Comparison of ENCODE assay signal across 12 cellular contexts in the genomic region with DNA sequence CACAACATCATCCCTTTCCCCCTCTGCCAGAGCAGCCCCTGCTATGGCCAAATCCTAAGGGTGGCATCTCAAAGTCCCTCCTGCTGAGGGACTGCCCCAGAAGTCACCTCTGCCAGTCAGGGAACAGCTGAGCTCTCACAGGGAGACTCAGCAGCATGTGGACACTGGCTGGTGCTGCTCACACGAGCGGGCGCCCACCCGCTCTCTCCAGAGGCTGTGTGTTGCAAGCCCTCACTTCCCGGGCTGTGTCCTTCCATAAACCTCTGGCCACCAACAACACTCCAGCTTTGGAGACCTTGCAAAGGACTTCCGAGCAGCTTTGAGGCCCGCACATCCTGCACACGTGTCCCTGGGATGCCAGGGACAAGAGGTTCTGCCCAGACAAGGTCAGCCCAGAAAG. TPM values are rescaled to one million over a fixed set of nuclear protein-coding genes. Genes with fewer than 3 reads are reported as not detected.
DNase-seq lines count a peak whose midpoint lies in the region; ATAC-seq and TF ChIP-seq lines count a peak whose summit lies in the region.
"Had no signal": no experiment of that assay in that cellular context is flagged by ENCODE, and none has a peak within 500 bp of the region (broad histone marks: within the 10 kb centered on the region; RNA-seq: fewer than 3 reads in every experiment).

No MANE protein-coding gene starts in this region.

- no peak overlapping the region for H3K27ac Mint-ChIP-seq in activated naive CD4-positive, alpha-beta T cell treated with anti-CD3 and anti-CD28 coated beads, Interleukin-2, amount 50 U/mL, for 24 hours
- no peak overlapping the region for H3K27ac Mint-ChIP-seq in activated naive CD8-positive, alpha-beta T cell

- peaks cover 7% of the 10 kb centered on the region for H3K4me1 ChIP-seq in right cardiac atrium (ENCODE audit: control insufficient read depth, insufficient read depth, low read length)
- H3K4me1 ChIP-seq in thoracic aorta (ENCODE audit: control insufficient read depth in 1 of 2, low read depth in 2 of 2): peaks cover 21 to 71% of the 10 kb centered on the region in 2 donors

- H3K27me3 ChIP-seq in right cardiac atrium (ENCODE audit: control insufficient read depth, insufficient read depth): no peaks in the 10 kb centered on the region
- H3K27me3 ChIP-seq in thoracic aorta (replicated peaks; ENCODE audit: insufficient read depth): no peaks in the 10 kb centered on the region

- ATAC-seq in right cardiac atrium (no peak), thoracic aorta (ENCODE audit: insufficient number of reproducible peaks, low FRiP score, low read depth) (no peak)

- H3K36me3 ChIP-seq in thoracic aorta: no peaks in the 10 kb centered on the region
- H3K36me3 ChIP-seq: adrenal gland had no signal

- no peak overlapping the region for H3K4me3 ChIP-seq in right cardiac atrium (ENCODE audit: low read length)
- H3K4me3 ChIP-seq in thoracic aorta: peak overlapping the region; percentile 81
- H3K4me3 ChIP-seq: adrenal gland had no signal

- H3K27me3 Mint-ChIP-seq in activated naive CD4-positive, alpha-beta T cell treated with anti-CD3 and anti-CD28 coated beads, Interleukin-2, amount 50 U/mL, for 24 hours: peaks cover 4% of the 10 kb centered on the region
- H3K27me3 Mint-ChIP-seq in activated naive CD8-positive, alpha-beta T cell: no peaks in the 10 kb centered on the region

- DNase-seq in activated naive CD4-positive, alpha-beta T cell treated with anti-CD3 and anti-CD28 coated beads, Interleukin-2, amount 50 U/mL, for 16 hours: no peak
- DNase-seq in right cardiac atrium: peak in 2 of 3 donors; percentile 14 to 28
- DNase-seq in thoracic aorta (ENCODE audit: low spot score): no peak
- no peak for DNase-seq in HuH-7.5 (ENCODE audit: low spot score)
- no peak for DNase-seq in OCI-M2 (lab: John Stamatoyannopoulos, UW; ENCODE audit: unreplicated experiment)
- no peak for DNase-seq in COLO668 (lab: John Stamatoyannopoulos, UW; ENCODE audit: unreplicated experiment)
- DNase-seq: adrenal gland, H7, mammary epithelial cell, NCI-H187 had no signal

- peaks cover 54% of the 10 kb centered on the region for H3K4me1 Mint-ChIP-seq in activated naive CD4-positive, alpha-beta T cell treated with anti-CD3 and anti-CD28 coated beads, Interleukin-2, amount 50 U/mL, for 24 hours
- peaks cover 50% of the 10 kb centered on the region for H3K4me1 Mint-ChIP-seq in activated naive CD8-positive, alpha-beta T cell (ENCODE audit: low read depth)

- TF ChIP-seq CTCF in thoracic aorta (IDR thresholded peaks at IDR 0.05): no peak

- 80% methylated on average over 8 of the region's 8 CpGs for WGBS in right cardiac atrium

- intact Hi-C loops in right cardiac atrium (cut with DNase I): loop anchor here in 1 of 4 donors (10.0 kb wide), 1 partner anchor 91 kb away; no protein-coding TSS in a partner anchor

- peak overlapping the region; percentile 20 for H3K27ac ChIP-seq in right cardiac atrium (ENCODE audit: low read length)
- peak overlapping the region; percentile 93 to 94 for H3K27ac ChIP-seq in thoracic aorta

- peak overlapping the region; percentile 91 for H3K4me3 Mint-ChIP-seq in activated naive CD4-positive, alpha-beta T cell treated with anti-CD3 and anti-CD28 coated beads, Interleukin-2, amount 50 U/mL, for 24 hours
- H3K4me3 Mint-ChIP-seq in activated naive CD8-positive, alpha-beta T cell: peak overlapping the region; percentile 92

- H3K36me3 Mint-ChIP-seq in activated naive CD4-positive, alpha-beta T cell treated with anti-CD3 and anti-CD28 coated beads, Interleukin-2, amount 50 U/mL, for 24 hours: no peaks in the 10 kb centered on the region
- H3K36me3 Mint-ChIP-seq in activated naive CD8-positive, alpha-beta T cell: no peaks in the 10 kb centered on the region

- H3K9me3 Mint-ChIP-seq in activated naive CD4-positive, alpha-beta T cell treated with anti-CD3 and anti-CD28 coated beads, Interleukin-2, amount 50 U/mL, for 24 hours: no peaks in the 10 kb centered on the region
- no peaks in the 10 kb centered on the region for H3K9me3 Mint-ChIP-seq in activated naive CD8-positive, alpha-beta T cell (ENCODE audit: low read depth)

- no peaks in the 10 kb centered on the region for H3K9me3 ChIP-seq in right cardiac atrium (ENCODE audit: control insufficient read depth, low read length)
- H3K9me3 ChIP-seq in thoracic aorta: no peaks in the 10 kb centered on the region
- H3K9me3 ChIP-seq: adrenal gland had no signal

RNA-seq across cellular contexts. Expression of gene IGSF9B, which starts 2.8 kb away (rescaled TPM):
- total RNA-seq in right cardiac atrium: 10 to 100 TPM; 40.1 to 58.9 (median 54.3) TPM
- 27.8 TPM for polyA plus RNA-seq in right cardiac atrium
- 10 to 100 TPM; 67.1 to 77.2 TPM for total RNA-seq in thoracic aorta

Comparison
In these comparisons a context has a peak if more than half of its experiments do, and no peak if none do; other contexts are left out.
1. DNase-seq: peak in right cardiac atrium (2 of 3); none in activated naive CD4-positive, alpha-beta T cell treated with anti-CD3 and anti-CD28 coated beads, Interleukin-2, amount 50 U/mL, for 16 hours (single experiment), thoracic aorta (single experiment), HuH-7.5 (single experiment), OCI-M2 (single experiment) and COLO668 (single experiment).